9 cellular contexts compared by ENCODE assay signal in the genomic region with DNA sequence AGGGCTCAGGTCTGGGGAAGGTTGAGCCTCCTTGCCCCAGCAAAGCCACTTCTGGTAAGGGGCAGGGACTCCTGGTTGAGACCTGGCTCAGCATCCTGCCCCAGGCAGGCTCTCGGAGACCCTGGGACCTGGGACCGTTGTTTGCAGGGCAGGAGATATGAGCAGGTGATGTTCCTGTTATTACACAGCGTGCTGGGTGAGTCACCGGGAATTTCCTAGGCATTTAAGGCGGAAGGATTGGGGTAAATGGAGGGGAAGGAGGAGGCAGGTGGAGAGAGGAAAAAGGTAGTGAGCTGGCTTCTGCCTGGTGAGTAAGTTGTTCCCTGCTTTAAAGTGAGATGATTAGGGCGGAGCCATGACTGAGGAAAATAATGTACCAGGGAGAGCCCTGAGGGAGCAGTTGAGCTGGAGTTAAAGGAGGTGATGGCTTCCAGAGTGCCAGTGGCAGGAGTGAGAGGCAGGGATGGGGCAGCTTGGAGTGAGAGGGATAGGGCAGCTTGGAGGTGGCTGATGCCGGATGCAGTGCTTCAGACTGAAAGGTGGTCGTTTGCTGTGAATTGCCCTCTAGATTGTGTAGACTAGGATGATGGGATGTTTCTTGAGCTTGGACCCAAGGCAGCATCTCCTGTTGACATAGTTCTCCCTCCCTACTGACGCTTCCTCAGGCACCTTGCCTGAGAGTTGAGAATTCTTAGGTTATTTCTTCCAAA.
A peak's percentile ranks its signal among the peaks of the same experiment; 100 is the strongest.
DNase-seq lines count a peak whose midpoint lies in the region; ATAC-seq and TF ChIP-seq lines count a peak whose summit lies in the region.
"Had no signal": no experiment of that assay in that cellular context is flagged by ENCODE, and none has a peak within 500 bp of the region (broad histone marks: within the 10 kb centered on the region; RNA-seq: fewer than 3 reads in every experiment).

No MANE protein-coding gene starts in this region.

- TF ChIP-seq CTCF in HFFc6 (IDR thresholded peaks at IDR 0.05) (no peak), foreskin keratinocyte (conservative IDR thresholded peaks at IDR 0.05) (peak; percentile 24)

- H3K27ac Mint-ChIP-seq in HFFc6 = peak overlapping the region; percentile 27
- H3K27ac Mint-ChIP-seq in T-cell = peak overlapping the region; percentile 34 to 88
- H3K27ac Mint-ChIP-seq: dendritic cell treated with granulocyte-macrophage colony-stimulating factor and Interleukin-4, amounts not matched to agents 40 ng/mL and 50 ng/mL, for 4 days had no signal

- CTCF ChIA-PET in T-cell (lab: Charles Lee) = no interaction called here

- H3K36me3 Mint-ChIP-seq in HFFc6 (ENCODE audit: low read depth) = peaks cover 76% of the 10 kb centered on the region
- peaks cover 66% of the 10 kb centered on the region for H3K36me3 Mint-ChIP-seq in T-cell

- no peaks in the 10 kb centered on the region for H3K27me3 ChIP-seq in foreskin keratinocyte

- H3K27me3 Mint-ChIP-seq in HFFc6 (ENCODE audit: insufficient read depth) (peaks cover 47% of the 10 kb centered on the region), T-cell (no peaks in the 10 kb centered on the region)

- no peak for DNase-seq in HFFc6
- no peak for DNase-seq in T-cell
- peak; percentile 97 to 99 for DNase-seq in foreskin keratinocyte
- peak; percentile 44 to 50 for DNase-seq in stimulated activated CD4-positive, alpha-beta T cell treated with anti-CD3 and anti-CD28 coated beads, Interleukin-2, amount 100 ng/mL, for 24 hours
- DNase-seq in NOMO-1 (lab: John Stamatoyannopoulos, UW; ENCODE audit: unreplicated experiment in 2 of 2) = no peak
- no peak for DNase-seq in GDM1 (lab: John Stamatoyannopoulos, UW)
- DNase-seq in NCI-H187 treated with DMSO at 0.1 percent for 48 hours (lab: John Stamatoyannopoulos, UW) = no peak

- no peak for ATAC-seq in T-cell (replicated peaks in 1 of 4)
- peak; percentile 92 for ATAC-seq in foreskin keratinocyte
- no peak for ATAC-seq in HG03097 (IDR thresholded peaks at IDR 0.05; ENCODE audit: low FRiP score, unreplicated experiment)

- H3K9me3 Mint-ChIP-seq in HFFc6 (no peaks in the 10 kb centered on the region), T-cell (no peaks in the 10 kb centered on the region)
- H3K9me3 Mint-ChIP-seq: dendritic cell treated with granulocyte-macrophage colony-stimulating factor and Interleukin-4, amounts not matched to agents 40 ng/mL and 50 ng/mL, for 4 days had no signal

- H3K4me1 Mint-ChIP-seq in HFFc6 (ENCODE audit: low read depth) = peaks cover 97% of the 10 kb centered on the region
- H3K4me1 Mint-ChIP-seq in T-cell = peaks cover 38 to 52% (median 52%) of the 10 kb centered on the region in 3 donors

- POLR2A ChIA-PET in T-cell (lab: Charles Lee) = no interaction called here

- peaks cover 42% of the 10 kb centered on the region for H3K4me1 ChIP-seq in foreskin keratinocyte

- H3K4me3 Mint-ChIP-seq in HFFc6 (peak overlapping the region; percentile 1; the same call in 1 of the 2 replicates), T-cell (no peak overlapping the region)
- H3K4me3 Mint-ChIP-seq: dendritic cell treated with granulocyte-macrophage colony-stimulating factor and Interleukin-4, amounts not matched to agents 40 ng/mL and 50 ng/mL, for 4 days had no signal

- H3K27ac ChIP-seq in foreskin keratinocyte = peak overlapping the region; percentile 90

Comparison
In these comparisons a context has a peak if more than half of its experiments do, and no peak if none do; other contexts are left out.
1. DNase-seq: peak in foreskin keratinocyte (2 of 2) and stimulated activated CD4-positive, alpha-beta T cell treated with anti-CD3 and anti-CD28 coated beads, Interleukin-2, amount 100 ng/mL, for 24 hours (2 of 2); none in HFFc6 (single experiment), T-cell (0 of 34), NOMO-1 (0 of 2), GDM1 (single experiment) and NCI-H187 treated with DMSO at 0.1 percent for 48 hours (single experiment).